ENCODE assay signal across 19 cellular contexts in the genomic region with DNA sequence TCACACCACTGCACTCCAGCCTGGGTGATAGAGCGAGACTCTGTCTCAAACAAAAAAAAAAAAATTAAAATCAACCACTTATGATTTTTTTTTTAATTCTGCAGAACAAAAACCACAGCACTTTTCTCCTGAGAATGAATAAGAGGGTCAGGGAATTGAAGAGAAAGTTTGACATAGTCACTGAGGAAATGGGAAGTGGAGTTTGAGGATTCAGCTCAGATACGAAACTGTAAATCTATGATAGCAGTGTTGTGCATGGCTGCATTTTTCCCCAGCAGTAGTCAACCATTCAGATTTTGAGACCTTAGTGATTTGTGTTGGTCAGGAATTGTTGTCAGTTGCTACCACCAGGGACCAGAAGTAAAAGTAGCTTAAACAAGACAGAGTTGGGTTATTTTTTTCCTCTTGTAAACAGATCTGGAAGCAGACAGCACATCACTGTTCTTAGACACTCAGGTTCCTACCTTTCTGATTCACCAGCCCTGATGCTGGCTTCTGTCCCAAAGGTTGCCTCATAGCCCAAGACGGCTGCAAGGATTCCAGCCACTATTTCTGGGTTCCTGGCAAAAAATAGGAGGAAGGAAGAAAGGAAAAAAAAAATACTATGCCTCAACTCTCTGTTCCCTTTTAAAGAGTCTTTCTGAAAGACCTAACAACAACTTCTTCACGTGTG. TPM values are rescaled to one million over a fixed set of nuclear protein-coding genes. Genes with fewer than 3 reads are reported as not detected.
DNase-seq lines count a peak whose midpoint lies in the region; ATAC-seq and TF ChIP-seq lines count a peak whose summit lies in the region.
"Had no signal": no experiment of that assay in that cellular context is flagged by ENCODE, and none has a peak within 500 bp of the region (broad histone marks: within the 10 kb centered on the region; RNA-seq: fewer than 3 reads in every experiment).

No MANE protein-coding gene starts in this region.

- WGBS in prostate gland, result 75% methylated on average over 4 of the region's 4 CpGs

- no peak overlapping the region for H3K27ac Mint-ChIP-seq in MCF 10A (ENCODE audit: low read depth, unreplicated experiment)
- peak overlapping the region; percentile 61 for H3K27ac Mint-ChIP-seq in T-helper 17 cell
- H3K27ac Mint-ChIP-seq in natural killer cell treated with Interleukin-12 subunit alpha and Interleukin-12 subunit beta and Interleukin-15 and Interleukin-18, amount 100 ng/mL, for 72 hours, result peak overlapping the region in 1 of 2 donors; percentile 3

- H3K27ac ChIP-seq in breast epithelium, result no peak overlapping the region
- H3K27ac ChIP-seq in prostate gland, result no peak overlapping the region
- H3K27ac ChIP-seq: C4-2B had no signal

- H3K36me3 ChIP-seq in breast epithelium (no peaks in the 10 kb centered on the region), prostate gland (no peaks in the 10 kb centered on the region)

- no peaks in the 10 kb centered on the region for H3K9me3 Mint-ChIP-seq in MCF 10A (ENCODE audit: unreplicated experiment)
- H3K9me3 Mint-ChIP-seq in natural killer cell treated with Interleukin-12 subunit alpha and Interleukin-12 subunit beta and Interleukin-15 and Interleukin-18, amount 100 ng/mL, for 72 hours, result no peaks in the 10 kb centered on the region

- H3K4me3 ChIP-seq in breast epithelium (no peak overlapping the region), epithelial cell of esophagus (ENCODE audit: low read length) (no peak overlapping the region), prostate gland (no peak overlapping the region)

- H3K27me3 ChIP-seq in breast epithelium (no peaks in the 10 kb centered on the region), prostate gland (replicated peaks; ENCODE audit: insufficient read depth) (no peaks in the 10 kb centered on the region)

- no peaks in the 10 kb centered on the region for H3K9me3 ChIP-seq in breast epithelium
- no peaks in the 10 kb centered on the region for H3K9me3 ChIP-seq in T-helper 17 cell (ENCODE audit: control insufficient read depth, low read length, poor library complexity, severe bottlenecking)
- H3K9me3 ChIP-seq in prostate gland, result no peaks in the 10 kb centered on the region

- intact Hi-C loops in MCF 10A (cut with micrococcal nuclease), result no loop called here
- intact Hi-C loops in breast epithelium (cut with DNase I; ENCODE audit: low total_unique reads), result no loop called here
- intact Hi-C loops in prostate gland (cut with DNase I), result no loop called here

- POLR2A ChIA-PET in MCF 10A (lab: Yijun Ruan, JAX), result interaction anchor here (0.7 kb wide), 1 partner anchor 31 kb away, joined by 3 read pairs; no protein-coding TSS in a partner anchor

- ATAC-seq in T-helper 17 cell (no peak), HG02938 (IDR thresholded peaks at IDR 0.05; ENCODE audit: unreplicated experiment) (no peak)
- ATAC-seq in natural killer cell treated with Interleukin-12 subunit alpha and Interleukin-12 subunit beta and Interleukin-15 and Interleukin-18, amount 100 ng/mL, for 72 hours, result no peak

- H3K36me3 Mint-ChIP-seq in MCF 10A (ENCODE audit: insufficient read depth, unreplicated experiment), result no peaks in the 10 kb centered on the region
- H3K36me3 Mint-ChIP-seq in T-helper 17 cell (ENCODE audit: low read depth), result peaks cover 6% of the 10 kb centered on the region
- H3K36me3 Mint-ChIP-seq in natural killer cell treated with Interleukin-12 subunit alpha and Interleukin-12 subunit beta and Interleukin-15 and Interleukin-18, amount 100 ng/mL, for 72 hours, result no peaks in the 10 kb centered on the region

- no peak for TF ChIP-seq POLR2A in breast epithelium (IDR thresholded peaks at IDR 0.05)
- TF ChIP-seq POLR2A in prostate gland (IDR thresholded peaks at IDR 0.05), result no peak

- CTCF ChIA-PET in MCF 10A (lab: Yijun Ruan, JAX), result interaction anchor here (0.6 kb wide), 2 partner anchors 12 to 39 kb away, joined by 3 read pairs; no protein-coding TSS in a partner anchor

- H3K4me1 ChIP-seq in breast epithelium (no peaks in the 10 kb centered on the region), prostate gland (replicated peaks) (no peaks in the 10 kb centered on the region)

- H3K27me3 Mint-ChIP-seq in MCF 10A (ENCODE audit: insufficient read depth, unreplicated experiment) (peaks cover 58% of the 10 kb centered on the region), T-helper 17 cell (peaks cover 28% of the 10 kb centered on the region)
- no peaks in the 10 kb centered on the region for H3K27me3 Mint-ChIP-seq in natural killer cell treated with Interleukin-12 subunit alpha and Interleukin-12 subunit beta and Interleukin-15 and Interleukin-18, amount 100 ng/mL, for 72 hours

- TF ChIP-seq CTCF in MCF 10A (IDR thresholded peaks at IDR 0.05; ENCODE audit: unreplicated experiment) (no peak), breast epithelium (IDR thresholded peaks at IDR 0.05) (no peak), epithelial cell of esophagus (IDR thresholded peaks at IDR 0.05; ENCODE audit: insufficient read depth, low read depth, low read length, missing control alignments) (no peak), prostate gland (IDR thresholded peaks at IDR 0.05) (no peak)

- BruUV-seq in MCF 10A (replicated peaks; lab: Mats Ljungman, UMichigan), result no TSS peak

- H3K4me3 Mint-ChIP-seq in MCF 10A (ENCODE audit: unreplicated experiment) (no peak overlapping the region), T-helper 17 cell (no peak overlapping the region)
- no peak overlapping the region for H3K4me3 Mint-ChIP-seq in natural killer cell treated with Interleukin-12 subunit alpha and Interleukin-12 subunit beta and Interleukin-15 and Interleukin-18, amount 100 ng/mL, for 72 hours

- H3K4me1 Mint-ChIP-seq in MCF 10A (ENCODE audit: insufficient read depth, unreplicated experiment) (no peaks in the 10 kb centered on the region), T-helper 17 cell (peaks cover 13% of the 10 kb centered on the region)
- H3K4me1 Mint-ChIP-seq in natural killer cell treated with Interleukin-12 subunit alpha and Interleukin-12 subunit beta and Interleukin-15 and Interleukin-18, amount 100 ng/mL, for 72 hours (ENCODE audit: low read depth in 2 of 2), result peaks cover 24 to 33% of the 10 kb centered on the region in 2 donors

- peak; percentile 35 for DNase-seq in MCF 10A (ENCODE audit: unreplicated experiment)
- DNase-seq in breast epithelium (ENCODE audit: low spot score in 2 of 2), result no peak
- no peak for DNase-seq in T-helper 17 cell
- DNase-seq in epithelial cell of esophagus (ENCODE audit: low read depth), result peak; percentile 51
- no peak for DNase-seq in natural killer cell treated with Interleukin-12 subunit alpha and Interleukin-12 subunit beta and Interleukin-15 and Interleukin-18, amount 100 ng/mL, for 72 hours (ENCODE audit: low spot score)
- DNase-seq in central memory CD4-positive, alpha-beta T cell, result no peak
- no peak for DNase-seq in prostate gland (ENCODE audit: low spot score)
- DNase-seq: 8988T, COR-L47, EL, HCEC 1CT, NCI-H1105, NCI-H1694, NCI-H526 treated with DMSO at 0.1 percent for 48 hours, OCI-M1, SIG-M5 had no signal

RNA-seq across cellular contexts. Expression of a gene that starts 20.1 kb away (rescaled TPM):
- total RNA-seq in MCF 10A (2022) (0.65 and 1.6 TPM in 2 replicates), breast epithelium (1 to 10 TPM; 4.3 to 9.9 (median 7.9) TPM), T-helper 17 cell (10 to 100 TPM in 1 of 2 donors, 1 to 10 TPM in 1; 3.1 to 14.5 TPM), prostate gland (10 to 100 TPM in 1 of 2 donors, 1 to 10 TPM in 1; 4.9 to 11.9 TPM)
- total RNA-seq in natural killer cell treated with Interleukin-12 subunit alpha and Interleukin-12 subunit beta and Interleukin-15 and Interleukin-18, amount 100 ng/mL, for 72 hours, result 1 to 10 TPM; 3.7 to 6.8 TPM
- total RNA-seq: RPMI7951 had no signal

RNA-seq across cellular contexts. Expression of a gene that starts 35.1 kb away (rescaled TPM):
- total RNA-seq in MCF 10A (2022) (6.5 and 8.5 TPM in 2 replicates), breast epithelium (10 to 100 TPM in 1 of 3 donors, 1 to 10 TPM in 2; 3.9 to 12.6 (median 8.6) TPM), T-helper 17 cell (1 to 10 TPM; 5.1 TPM), prostate gland (10 to 100 TPM in 1 of 2 donors, 1 to 10 TPM in 1; 5.5 to 34.6 TPM)
- total RNA-seq in natural killer cell treated with Interleukin-12 subunit alpha and Interleukin-12 subunit beta and Interleukin-15 and Interleukin-18, amount 100 ng/mL, for 72 hours, result 1 to 10 TPM; 1.3 to 2.5 TPM

RNA-seq across cellular contexts. Expression of a gene that starts 35.5 kb away (rescaled TPM):
- total RNA-seq in MCF 10A (2022) (39.8 and 56.2 TPM in 2 replicates), breast epithelium (10 to 100 TPM; 33.8 to 100.0 (median 75.4) TPM), T-helper 17 cell (10 to 100 TPM; 71.6 to 97.2 TPM), prostate gland (100 to 1,000 TPM in 1 of 2 donors, 10 to 100 TPM in 1; 72.4 to 120 TPM)
- 10 to 100 TPM; 48.4 to 94.8 TPM for total RNA-seq in natural killer cell treated with Interleukin-12 subunit alpha and Interleukin-12 subunit beta and Interleukin-15 and Interleukin-18, amount 100 ng/mL, for 72 hours

RNA-seq across cellular contexts. Expression of a gene that starts 36.3 kb away (rescaled TPM):
- total RNA-seq in MCF 10A (2022) (42.8 and 59.9 TPM in 2 replicates), breast epithelium (10 to 100 TPM; 26.5 to 41.4 (median 40.6) TPM), T-helper 17 cell (10 to 100 TPM; 66.1 to 66.8 TPM), prostate gland (10 to 100 TPM; 24.2 to 62.8 TPM)
- 10 to 100 TPM; 44.0 to 60.5 TPM for total RNA-seq in natural killer cell treated with Interleukin-12 subunit alpha and Interleukin-12 subunit beta and Interleukin-15 and Interleukin-18, amount 100 ng/mL, for 72 hours

RNA-seq across cellular contexts. Expression of a gene that starts 42.9 kb away (rescaled TPM):
- total RNA-seq in MCF 10A (2022), result 38.5 and 45.3 TPM in 2 replicates
- 10 to 100 TPM; 14.1 to 42.6 (median 32.6) TPM for total RNA-seq in breast epithelium
- total RNA-seq in T-helper 17 cell, result 10 to 100 TPM; 45.2 to 48.1 TPM
- total RNA-seq in natural killer cell treated with Interleukin-12 subunit alpha and Interleukin-12 subunit beta and Interleukin-15 and Interleukin-18, amount 100 ng/mL, for 72 hours, result 10 to 100 TPM; 54.5 to 57.0 TPM
- total RNA-seq in prostate gland, result 10 to 100 TPM; 44.1 to 60.5 TPM

Comparison
In these comparisons a context has a peak if more than half of its experiments do, and no peak if none do; other contexts are left out.
1. DNase-seq: peak in MCF 10A (single experiment) and epithelial cell of esophagus (single experiment); none in breast epithelium (0 of 2), T-helper 17 cell (0 of 3), natural killer cell treated with Interleukin-12 subunit alpha and Interleukin-12 subunit beta and Interleukin-15 and Interleukin-18, amount 100 ng/mL, for 72 hours (single experiment), central memory CD4-positive, alpha-beta T cell (single experiment) and prostate gland (single experiment).